36 cellular contexts compared by ENCODE assay signal in genomic region chr3:74377701-74378100, GRCh38.
DNase-seq lines count a peak whose midpoint lies in the region; ATAC-seq, FAIRE-seq and TF ChIP-seq lines count a peak whose summit lies in the region.
"Had no signal": no experiment of that assay in that cellular context is flagged by ENCODE, and none has a peak within 500 bp of the region (broad histone marks: within the 10 kb centered on the region; RNA-seq: fewer than 3 reads in every experiment).

No MANE protein-coding gene starts in this region.

- CTCF ChIA-PET in SK-N-SH (lab: Yijun Ruan, JAX), result interaction anchor here (1.1 kb wide), 1 partner anchor 10 kb away, joined by 3 read pairs; no protein-coding TSS in a partner anchor

- no peaks in the 10 kb centered on the region for H4K20me1 ChIP-seq in SK-N-SH (ENCODE audit: insufficient read depth)
- H4K20me1 ChIP-seq: BLaER1; BLaER1 treated with 17β-estradiol and CSF1 and Interleukin-3, amounts not matched to agents 10 nM and 100 nM had no signal

- POLR2A ChIA-PET in SK-N-SH (lab: Yijun Ruan, JAX), result no interaction called here

- H3K27me3 Mint-ChIP-seq in CD14-positive monocyte (ENCODE audit: low read depth in 3 of 3), result peaks cover 0 to under 1% (median 0%) of the 10 kb centered on the region in 3 donors
- H3K27me3 Mint-ChIP-seq: B cell; CD4-positive, alpha-beta memory T cell; CD4-positive, alpha-beta T cell; CD4-positive, CD25-positive, alpha-beta regulatory T cell; CD8-positive, alpha-beta memory T cell had no signal

- no peaks in the 10 kb centered on the region for H3F3A ChIP-seq in SK-N-SH (replicated peaks; ENCODE audit: insufficient read depth)

- no peaks in the 10 kb centered on the region for H3K36me3 Mint-ChIP-seq in CD14-positive monocyte
- H3K36me3 Mint-ChIP-seq: CD4-positive, alpha-beta memory T cell; CD4-positive, CD25-positive, alpha-beta regulatory T cell; CD8-positive, alpha-beta T cell had no signal

- no peaks in the 10 kb centered on the region for H3K9me3 ChIP-seq in SK-N-SH
- H3K9me3 ChIP-seq: A549; BE2C; BLaER1; BLaER1 treated with 17β-estradiol and CSF1 and Interleukin-3, amounts not matched to agents 10 nM and 100 nM; Caco-2 had no signal

- DNase-seq in D721Med (ENCODE audit: insufficient read length, low spot score) (no peak), SK-N-DZ (ENCODE audit: low spot score) (peak; percentile 15), SK-N-SH (no peak), Right ventricle myocardium inferior (ENCODE audit: missing footprints) (no peak), CD14-positive monocyte (ENCODE audit: low spot score) (no peak), left cardiac atrium (no peak), COLO668 (lab: John Stamatoyannopoulos, UW; ENCODE audit: unreplicated experiment) (no peak)
- DNase-seq: 8988T; ACHN; AML-193; BE2C; C1 segment of cervical spinal cord; Caco-2; Calu3; CD4-positive, alpha-beta memory T cell; CD4-positive, alpha-beta T cell; CD4-positive, CD25-positive, alpha-beta regulatory T cell; CD8-positive, alpha-beta memory T cell; CD8-positive, alpha-beta T cell; COR-L47; DMS 273 treated with DMSO at 0.1 percent for 48 hours; DMS153; DMS53; DMS79; DMS79 treated with DMSO at 0.1 percent for 48 hours; DND-41; EL had no signal

- no peak overlapping the region for H3K4me3 ChIP-seq in SK-N-SH (ENCODE audit: low read depth in 2 of 2, low read length in 1 of 2)
- H3K4me3 ChIP-seq: A549; BLaER1; BLaER1 treated with 17β-estradiol and CSF1 and Interleukin-3, amounts not matched to agents 10 nM and 100 nM had no signal

- H3K79me2 ChIP-seq in SK-N-SH (ENCODE audit: insufficient read depth), result no peaks in the 10 kb centered on the region

- no peak overlapping the region for H3K4me2 ChIP-seq in SK-N-SH
- H3K4me2 ChIP-seq: A549; BLaER1; BLaER1 treated with 17β-estradiol and CSF1 and Interleukin-3, amounts not matched to agents 10 nM and 100 nM had no signal

- intact Hi-C loops in Right ventricle myocardium inferior (cut with DNase I) (no loop called here), CD14-positive monocyte (cut with micrococcal nuclease) (no loop called here), left cardiac atrium (cut with DNase I) (loop anchor here in 1 of 2 donors (10.0 kb wide), 1 partner anchor 627 kb away; no protein-coding TSS in a partner anchor)

- no peaks in the 10 kb centered on the region for H3K36me3 ChIP-seq in SK-N-SH (replicated peaks in 1 of 2; ENCODE audit: control insufficient read depth in 1 of 2, insufficient read depth in 2 of 2, low read length in 1 of 2)
- H3K36me3 ChIP-seq: BE2C; BLaER1; BLaER1 treated with 17β-estradiol and CSF1 and Interleukin-3, amounts not matched to agents 10 nM and 100 nM had no signal

- TF ChIP-seq RAD21 in SK-N-SH (IDR thresholded peaks at IDR 0.05; ENCODE audit: low read length), result no peak

- peak; percentile 29 for FAIRE-seq in D721Med (lab: Jason Lieb, UNC)
- FAIRE-seq: A204.1, A549, G401.6 had no signal

- peaks cover 0 to 12% (median 0%) of the 10 kb centered on the region in 7 donors for H3K9me3 Mint-ChIP-seq in CD14-positive monocyte

- TF ChIP-seq CTCF in D721Med (IDR thresholded peaks at IDR 0.05; ENCODE audit: insufficient read depth, missing control alignments), result no peak
- TF ChIP-seq CTCF in SK-N-SH (IDR thresholded peaks at IDR 0.05), result no peak
- no peak for TF ChIP-seq CTCF in CD14-positive monocyte (IDR thresholded peaks at IDR 0.05)

- no peak for ATAC-seq in SK-N-SH treated with all-trans-retinoic acid at 6 μM for 48 hours
- no peak for ATAC-seq in Right ventricle myocardium inferior
- ATAC-seq in left cardiac atrium, result no peak
- ATAC-seq: A549; CD8-positive, alpha-beta T cell had no signal

- no peaks in the 10 kb centered on the region for H3K27me3 ChIP-seq in SK-N-SH (ENCODE audit: insufficient read depth)
- H3K27me3 ChIP-seq: BE2C; BLaER1; BLaER1 treated with 17β-estradiol and CSF1 and Interleukin-3, amounts not matched to agents 10 nM and 100 nM had no signal

- H3K27ac Mint-ChIP-seq in CD14-positive monocyte, result no peak overlapping the region
- H3K27ac Mint-ChIP-seq: B cell; CD4-positive, alpha-beta memory T cell; CD4-positive, alpha-beta T cell; CD4-positive, CD25-positive, alpha-beta regulatory T cell; CD8-positive, alpha-beta memory T cell; CD8-positive, alpha-beta T cell had no signal

- H3K27ac ChIP-seq in SK-N-SH (ENCODE audit: low read depth in 2 of 2, low read length in 1 of 2), result no peak overlapping the region
- H3K27ac ChIP-seq: 22Rv1; A549; BLaER1; BLaER1 treated with 17β-estradiol and CSF1 and Interleukin-3, amounts not matched to agents 10 nM and 100 nM; C4-2B had no signal

- H3K9ac ChIP-seq in SK-N-SH, result no peak overlapping the region
- H3K9ac ChIP-seq: BLaER1; BLaER1 treated with 17β-estradiol and CSF1 and Interleukin-3, amounts not matched to agents 10 nM and 100 nM had no signal

- no peak for TF ChIP-seq EP300 in SK-N-SH (IDR thresholded peaks at IDR 0.05; ENCODE audit: borderline replicate concordance in 1 of 2, low read depth in 1 of 2, low read length in 1 of 2)

- H3K9me2 ChIP-seq in SK-N-SH, result no peaks in the 10 kb centered on the region

- no peaks in the 10 kb centered on the region; a peak in 1 of 4 replicates for H3K4me1 ChIP-seq in SK-N-SH (ENCODE audit: control insufficient read depth in 1 of 2, insufficient read depth in 2 of 2, low read depth in 1 of 2, low read length in 1 of 2)
- H3K4me1 ChIP-seq: A549; BE2C; BLaER1; BLaER1 treated with 17β-estradiol and CSF1 and Interleukin-3, amounts not matched to agents 10 nM and 100 nM; Caco-2 had no signal

- H3K4me3 Mint-ChIP-seq in CD14-positive monocyte, result no peak overlapping the region
- H3K4me3 Mint-ChIP-seq: B cell; CD4-positive, alpha-beta memory T cell; CD4-positive, alpha-beta T cell; CD4-positive, CD25-positive, alpha-beta regulatory T cell; CD8-positive, alpha-beta memory T cell; CD8-positive, alpha-beta T cell had no signal

- no peak overlapping the region for H2AFZ ChIP-seq in SK-N-SH (ENCODE audit: low read depth)

- no peaks in the 10 kb centered on the region for H3K4me1 Mint-ChIP-seq in CD14-positive monocyte
- H3K4me1 Mint-ChIP-seq: B cell; CD4-positive, alpha-beta memory T cell; CD4-positive, CD25-positive, alpha-beta regulatory T cell; CD8-positive, alpha-beta memory T cell had no signal

TF ChIP-seq in SK-N-SH, 30 proteins besides CTCF, POLR2A, EP300 and RAD21:
- TF ChIP-seq NFIC (IDR thresholded peaks at IDR 0.05; ENCODE audit: borderline replicate concordance), result no peak
- TF ChIP-seq GATA2 (CRISPR knock-in tag; IDR thresholded peaks at IDR 0.05), result peak; percentile 57

TF ChIP-seq in SK-N-SH treated with all-trans-retinoic acid at 6 μM for 48 hours, 23 proteins besides CTCF, POLR2A, EP300 and RAD21:
- TF ChIP-seq TCF4 (CRISPR knock-in tag; IDR thresholded peaks at IDR 0.05; ENCODE audit: borderline replicate concordance) (peak; percentile 42; the same call in 1 of the 2 replicates), SNAI2 (CRISPR knock-in tag; IDR thresholded peaks at IDR 0.05) (no peak), ARNTL (CRISPR knock-in tag; IDR thresholded peaks at IDR 0.05; ENCODE audit: borderline replicate concordance, low read depth) (no peak), ISL1 (CRISPR knock-in tag; IDR thresholded peaks at IDR 0.05) (peak; percentile 95)
